12 cellular contexts compared by ENCODE assay signal in genomic region chr6:69985180-69985579, GRCh38.
DNase-seq lines count a peak whose midpoint lies in the region; ATAC-seq and TF ChIP-seq lines count a peak whose summit lies in the region.
"Had no signal": no experiment of that assay in that cellular context is flagged by ENCODE, and none has a peak within 500 bp of the region (broad histone marks: within the 10 kb centered on the region; RNA-seq: fewer than 3 reads in every experiment).

No MANE protein-coding gene starts in this region.

- no peaks in the 10 kb centered on the region for H3K4me1 ChIP-seq in RWPE2 (ENCODE audit: insufficient read depth, poor library complexity, severe bottlenecking)
- no peaks in the 10 kb centered on the region for H3K4me1 ChIP-seq in suprapubic skin

- no peak for TF ChIP-seq POLR2A in suprapubic skin (IDR thresholded peaks at IDR 0.05)

- intact Hi-C loops in activated CD4-positive, alpha-beta T cell treated with anti-CD3 and anti-CD28 coated beads for 36 hours (cut with DNase I, micrococcal nuclease), result no loop called here

- no peaks in the 10 kb centered on the region for H3K9me3 Mint-ChIP-seq in activated CD4-positive, alpha-beta T cell treated with anti-CD3 and anti-CD28 coated beads for 36 hours (ENCODE audit: low read depth)
- H3K9me3 Mint-ChIP-seq in stimulated activated memory B cell treated with anti-CD40 and anti-IgM and Interleukin-4, amounts not matched to agents 10 μg/mL and 1 μg/mL and 100 μg/mL, for 72 hours, result no peaks in the 10 kb centered on the region
- H3K9me3 Mint-ChIP-seq in natural killer cell treated with Interleukin-12 subunit alpha and Interleukin-12 subunit beta and Interleukin-15 and Interleukin-18, amount 100 ng/mL, for 72 hours, result no peaks in the 10 kb centered on the region

- no peaks in the 10 kb centered on the region for H3K36me3 Mint-ChIP-seq in activated CD4-positive, alpha-beta T cell treated with anti-CD3 and anti-CD28 coated beads for 36 hours (ENCODE audit: low read depth)
- H3K36me3 Mint-ChIP-seq in stimulated activated memory B cell treated with anti-CD40 and anti-IgM and Interleukin-4, amounts not matched to agents 10 μg/mL and 1 μg/mL and 100 μg/mL, for 72 hours, result no peaks in the 10 kb centered on the region
- no peaks in the 10 kb centered on the region for H3K36me3 Mint-ChIP-seq in natural killer cell treated with Interleukin-12 subunit alpha and Interleukin-12 subunit beta and Interleukin-15 and Interleukin-18, amount 100 ng/mL, for 72 hours

- WGBS in suprapubic skin, result 88% methylated on average over 1 of the region's 1 CpG

- DNase-seq in activated CD4-positive, alpha-beta T cell treated with anti-CD3 and anti-CD28 coated beads for 36 hours, result no peak
- no peak for DNase-seq in activated CD4-positive, alpha-beta T cell treated with anti-CD3 and anti-CD28 coated beads for 48 hours
- no peak for DNase-seq in RWPE2 (ENCODE audit: low spot score)
- no peak for DNase-seq in AML-193 (lab: John Stamatoyannopoulos, UW)
- DNase-seq in suprapubic skin (ENCODE audit: low spot score in 2 of 2), result no peak
- DNase-seq in natural killer cell treated with Interleukin-12 subunit alpha and Interleukin-12 subunit beta and Interleukin-15 and Interleukin-18, amount 100 ng/mL, for 72 hours (ENCODE audit: low spot score), result no peak
- DNase-seq: activated CD4-positive, alpha-beta T cell treated with anti-CD3 and anti-CD28 coated beads, Interleukin-2, amount 50 U/mL, for 4 hours; GDM1; SHP77 treated with DMSO at 0.1 percent for 48 hours; stimulated activated CD4-positive, alpha-beta T cell treated with anti-CD3 and anti-CD28 coated beads, Interleukin-1b, Interleukin-23, amount 100 ng/mL, for 48 hours had no signal

- H3K36me3 ChIP-seq in RWPE2 (ENCODE audit: low read depth), result no peaks in the 10 kb centered on the region
- no peaks in the 10 kb centered on the region for H3K36me3 ChIP-seq in suprapubic skin

- ATAC-seq in activated CD4-positive, alpha-beta T cell treated with anti-CD3 and anti-CD28 coated beads for 36 hours, result peak; percentile 39
- ATAC-seq in HG02852 (IDR thresholded peaks at IDR 0.05; ENCODE audit: unreplicated experiment) (peak; percentile 48), RWPE2 (ENCODE audit: low read depth) (peak; percentile 40; the same call in 1 of the 3 replicates)
- peak; percentile 64 for ATAC-seq in stimulated activated memory B cell treated with anti-CD40 and anti-IgM and Interleukin-4, amounts not matched to agents 10 μg/mL and 1 μg/mL and 100 μg/mL, for 72 hours
- ATAC-seq in natural killer cell treated with Interleukin-12 subunit alpha and Interleukin-12 subunit beta and Interleukin-15 and Interleukin-18, amount 100 ng/mL, for 72 hours, result no peak

- H3K27me3 ChIP-seq in RWPE2 (ENCODE audit: insufficient read depth, poor library complexity, severe bottlenecking) (no peaks in the 10 kb centered on the region), suprapubic skin (no peaks in the 10 kb centered on the region)

- H3K27ac ChIP-seq in RWPE2 (ENCODE audit: poor library complexity, severe bottlenecking), result no peak overlapping the region
- no peak overlapping the region for H3K27ac ChIP-seq in suprapubic skin

- H3K27ac Mint-ChIP-seq in activated CD4-positive, alpha-beta T cell treated with anti-CD3 and anti-CD28 coated beads for 36 hours, result no peak overlapping the region
- H3K27ac Mint-ChIP-seq in stimulated activated memory B cell treated with anti-CD40 and anti-IgM and Interleukin-4, amounts not matched to agents 10 μg/mL and 1 μg/mL and 100 μg/mL, for 72 hours, result peak overlapping the region; percentile 48
- no peak overlapping the region for H3K27ac Mint-ChIP-seq in natural killer cell treated with Interleukin-12 subunit alpha and Interleukin-12 subunit beta and Interleukin-15 and Interleukin-18, amount 100 ng/mL, for 72 hours

- CTCF ChIA-PET in activated CD4-positive, alpha-beta T cell treated with anti-CD3 and anti-CD28 coated beads for 36 hours (lab: Charles Lee), result no interaction called here

- no peak for TF ChIP-seq EP300 in suprapubic skin (IDR thresholded peaks at IDR 0.05)

- POLR2A ChIA-PET in activated CD4-positive, alpha-beta T cell treated with anti-CD3 and anti-CD28 coated beads for 36 hours (lab: Charles Lee), result no interaction called here

- TF ChIP-seq CTCF in RWPE2 (IDR thresholded peaks at IDR 0.05; ENCODE audit: poor library complexity, severe bottlenecking) (no peak), suprapubic skin (IDR thresholded peaks at IDR 0.05) (no peak)

- no peaks in the 10 kb centered on the region for H3K27me3 Mint-ChIP-seq in activated CD4-positive, alpha-beta T cell treated with anti-CD3 and anti-CD28 coated beads for 36 hours
- no peaks in the 10 kb centered on the region for H3K27me3 Mint-ChIP-seq in stimulated activated memory B cell treated with anti-CD40 and anti-IgM and Interleukin-4, amounts not matched to agents 10 μg/mL and 1 μg/mL and 100 μg/mL, for 72 hours
- no peaks in the 10 kb centered on the region for H3K27me3 Mint-ChIP-seq in natural killer cell treated with Interleukin-12 subunit alpha and Interleukin-12 subunit beta and Interleukin-15 and Interleukin-18, amount 100 ng/mL, for 72 hours

- no peaks in the 10 kb centered on the region for H3K9me3 ChIP-seq in RWPE2 (ENCODE audit: severe bottlenecking)
- H3K9me3 ChIP-seq in suprapubic skin, result no peaks in the 10 kb centered on the region

- H3K4me3 ChIP-seq in RWPE2 (ENCODE audit: severe bottlenecking), result no peak overlapping the region
- no peak overlapping the region for H3K4me3 ChIP-seq in suprapubic skin

- H3K4me3 Mint-ChIP-seq in activated CD4-positive, alpha-beta T cell treated with anti-CD3 and anti-CD28 coated beads for 36 hours, result no peak overlapping the region
- no peak overlapping the region for H3K4me3 Mint-ChIP-seq in stimulated activated memory B cell treated with anti-CD40 and anti-IgM and Interleukin-4, amounts not matched to agents 10 μg/mL and 1 μg/mL and 100 μg/mL, for 72 hours
- no peak overlapping the region for H3K4me3 Mint-ChIP-seq in natural killer cell treated with Interleukin-12 subunit alpha and Interleukin-12 subunit beta and Interleukin-15 and Interleukin-18, amount 100 ng/mL, for 72 hours

- no peaks in the 10 kb centered on the region for H3K4me1 Mint-ChIP-seq in activated CD4-positive, alpha-beta T cell treated with anti-CD3 and anti-CD28 coated beads for 36 hours
- H3K4me1 Mint-ChIP-seq in stimulated activated memory B cell treated with anti-CD40 and anti-IgM and Interleukin-4, amounts not matched to agents 10 μg/mL and 1 μg/mL and 100 μg/mL, for 72 hours, result peaks cover 36% of the 10 kb centered on the region
- H3K4me1 Mint-ChIP-seq in natural killer cell treated with Interleukin-12 subunit alpha and Interleukin-12 subunit beta and Interleukin-15 and Interleukin-18, amount 100 ng/mL, for 72 hours (ENCODE audit: low read depth in 2 of 2), result no peaks in the 10 kb centered on the region

Comparison
In these comparisons a context has a peak if more than half of its experiments do, and no peak if none do; other contexts are left out.
1. ATAC-seq: peak in activated CD4-positive, alpha-beta T cell treated with anti-CD3 and anti-CD28 coated beads for 36 hours (single experiment), HG02852 (single experiment), RWPE2 (single experiment) and stimulated activated memory B cell treated with anti-CD40 and anti-IgM and Interleukin-4, amounts not matched to agents 10 μg/mL and 1 μg/mL and 100 μg/mL, for 72 hours (single experiment); none in natural killer cell treated with Interleukin-12 subunit alpha and Interleukin-12 subunit beta and Interleukin-15 and Interleukin-18, amount 100 ng/mL, for 72 hours (0 of 2).